In genomic region chr3:129992781-129993180, GRCh38 we compare ENCODE assay signal across 9 cellular contexts. TPM values are rescaled to one million over a fixed set of nuclear protein-coding genes. Genes with fewer than 3 reads are reported as not detected.
A peak's percentile ranks its signal among the peaks of the same experiment; 100 is the strongest.
DNase-seq lines count a peak whose midpoint lies in the region; ATAC-seq and TF ChIP-seq lines count a peak whose summit lies in the region.
"Had no signal": no experiment of that assay in that cellular context is flagged by ENCODE, and none has a peak within 500 bp of the region (broad histone marks: within the 10 kb centered on the region; RNA-seq: fewer than 3 reads in every experiment).

No MANE protein-coding gene starts in this region.

- H3F3A ChIP-seq in PC-3 (ENCODE audit: low read length, unreplicated experiment) = no peaks in the 10 kb centered on the region

- no peaks in the 10 kb centered on the region for H3K36me3 Mint-ChIP-seq in T-helper 17 cell (ENCODE audit: low read depth)

- no peaks in the 10 kb centered on the region for H3K9me2 ChIP-seq in PC-3 (replicated peaks; ENCODE audit: low read length)

- H2AFZ ChIP-seq in PC-3 (ENCODE audit: low read length) = no peak overlapping the region

- H3K4me3 ChIP-seq in PC-3 (ENCODE audit: low read length) (no peak overlapping the region), epithelial cell of proximal tubule (ENCODE audit: low read depth, low read length) (no peak overlapping the region)
- H3K4me3 ChIP-seq: BLaER1 had no signal

- no peaks in the 10 kb centered on the region for H4K20me1 ChIP-seq in PC-3 (ENCODE audit: low read length)
- H4K20me1 ChIP-seq: BLaER1 had no signal

- intact Hi-C loops in PC-3 (cut with micrococcal nuclease) (no loop called here), sciatic nerve (cut with DNase I) (no loop called here)

- H3K36me3 ChIP-seq in PC-3 (ENCODE audit: low read depth, low read length) = no peaks in the 10 kb centered on the region
- H3K36me3 ChIP-seq: BLaER1 had no signal

- TF ChIP-seq CTCF in PC-3 (conservative IDR thresholded peaks at IDR 0.05; ENCODE audit: low read depth, low read length) = peak; percentile 45; the same call in 1 of the 2 replicates
- peak; percentile 48 for TF ChIP-seq CTCF in epithelial cell of proximal tubule (conservative IDR thresholded peaks at IDR 0.05; ENCODE audit: low read depth, low read length)

- CTCF ChIA-PET in PC-3 (lab: Charles Lee) = interaction anchor here (0.6 kb wide), 1 partner anchor 359 kb away, joined by 3 read pairs; no protein-coding TSS in a partner anchor

- peaks cover 5% of the 10 kb centered on the region for H3K4me1 Mint-ChIP-seq in T-helper 17 cell

- H3K27me3 Mint-ChIP-seq in T-helper 17 cell = peaks cover 51% of the 10 kb centered on the region

- H3K4me2 ChIP-seq in PC-3 (ENCODE audit: low read length) = no peak overlapping the region
- H3K4me2 ChIP-seq: BLaER1 had no signal

- POLR2A ChIA-PET in PC-3 (lab: Charles Lee; ENCODE audit: unreplicated experiment) = no interaction called here

- no peaks in the 10 kb centered on the region for H3K79me2 ChIP-seq in PC-3 (ENCODE audit: low read length)

- no peak overlapping the region for H3K4me3 Mint-ChIP-seq in T-helper 17 cell

- ATAC-seq in PC-3 (peak; percentile 89), sciatic nerve (peak; percentile 15), T-helper 17 cell (no peak)

- H3K27ac Mint-ChIP-seq in T-helper 17 cell = no peak overlapping the region

- no peaks in the 10 kb centered on the region for H3K9me3 ChIP-seq in PC-3 (ENCODE audit: low read length)
- H3K9me3 ChIP-seq in T-helper 17 cell (ENCODE audit: control insufficient read depth, low read length, poor library complexity, severe bottlenecking) = no peaks in the 10 kb centered on the region
- H3K9me3 ChIP-seq: BLaER1 had no signal

- no peak overlapping the region for H3K9ac ChIP-seq in PC-3 (ENCODE audit: low read length)
- H3K9ac ChIP-seq: BLaER1 had no signal

- no TSS peak for BruUV-seq in PC-3 (replicated peaks; lab: Mats Ljungman, UMichigan)

- no peaks in the 10 kb centered on the region for H3K4me1 ChIP-seq in PC-3 (ENCODE audit: insufficient read depth, low read length)

- no peak overlapping the region for H3K27ac ChIP-seq in PC-3 (ENCODE audit: low read length)
- H3K27ac ChIP-seq: BLaER1 had no signal

- peaks cover 34% of the 10 kb centered on the region for H3K27me3 ChIP-seq in PC-3 (ENCODE audit: low read length)
- H3K27me3 ChIP-seq: BLaER1 had no signal

- peak; percentile 20 for DNase-seq in NCI-H2227 (lab: John Stamatoyannopoulos, UW; ENCODE audit: unreplicated experiment)
- no peak for DNase-seq in NCI-H2227 treated with DMSO at 0.1 percent for 48 hours (lab: John Stamatoyannopoulos, UW)
- DNase-seq in PC-3 = peak; percentile 19
- no peak for DNase-seq in epithelial cell of proximal tubule (ENCODE audit: low read depth)
- no peak for DNase-seq in sciatic nerve (ENCODE audit: low spot score)
- no peak for DNase-seq in stimulated activated CD4-positive, alpha-beta T cell treated with anti-CD3 and anti-CD28 coated beads, Interleukin-2, amount 100 ng/mL, for 24 hours
- DNase-seq in T-helper 17 cell = no peak
- no peak for DNase-seq in NCI-H526 treated with DMSO at 0.1 percent for 48 hours (lab: John Stamatoyannopoulos, UW)

RNA-seq across cellular contexts. Expression of gene TRH, which starts 18.3 kb away (rescaled TPM):
- not detected in 2 replicates for total RNA-seq in PC-3 (2014; rRNA removed)
- not detected in 2 replicates for total RNA-seq in epithelial cell of proximal tubule
- not detected for total RNA-seq in sciatic nerve
- total RNA-seq in T-helper 17 cell = not detected

Comparison
In these comparisons a context has a peak if more than half of its experiments do, and no peak if none do; other contexts are left out.
1. DNase-seq: peak in NCI-H2227 (single experiment) and PC-3 (single experiment); none in NCI-H2227 treated with DMSO at 0.1 percent for 48 hours (single experiment), epithelial cell of proximal tubule (single experiment), sciatic nerve (single experiment), stimulated activated CD4-positive, alpha-beta T cell treated with anti-CD3 and anti-CD28 coated beads, Interleukin-2, amount 100 ng/mL, for 24 hours (0 of 2), T-helper 17 cell (0 of 3) and NCI-H526 treated with DMSO at 0.1 percent for 48 hours (single experiment).